In genomic region chr6:153131037-153131981, GRCh38 we compare ENCODE assay signal across 8 cellular contexts. TPM values are rescaled to one million over a fixed set of nuclear protein-coding genes. Genes with fewer than 3 reads are reported as not detected.
A peak's percentile ranks its signal among the peaks of the same experiment; 100 is the strongest.
DNase-seq lines count a peak whose midpoint lies in the region; ATAC-seq lines count a peak whose summit lies in the region.

TSS of gene RGS17 (minus strand) at chr6:153131282. CDS start at chr6:153044018, 87,264 bp downstream.

- H3K4me1 Mint-ChIP-seq in T-helper 17 cell = peaks cover 13% of the 10 kb centered on the region
- H3K4me1 Mint-ChIP-seq in dendritic cell treated with granulocyte-macrophage colony-stimulating factor and Interleukin-4, amounts not matched to agents 40 ng/mL and 50 ng/mL, for 4 days (ENCODE audit: low read depth) = peaks cover 26% of the 10 kb centered on the region

- intact Hi-C loops in dendritic cell treated with granulocyte-macrophage colony-stimulating factor and Interleukin-4, amounts not matched to agents 40 ng/mL and 50 ng/mL, for 4 days (cut with micrococcal nuclease) = no loop called here

- peak; percentile 73 for DNase-seq in EH (ENCODE audit: low read depth)
- DNase-seq in Jurkat, Clone E6-1 (ENCODE audit: low read depth, low spot score) = no peak
- DNase-seq in T-helper 17 cell = no peak
- DNase-seq in left kidney (ENCODE audit: low read depth, low spot score) = peak; percentile 93
- DNase-seq in stimulated activated CD4-positive, alpha-beta T cell treated with anti-CD3 and anti-CD28 coated beads, Interleukin-2, amount 100 ng/mL, for 24 hours = peak; percentile 25 to 38
- no peak for DNase-seq in activated CD4-positive, CD25-positive, alpha-beta regulatory T cell treated with anti-CD3 and anti-CD28 coated beads, Interleukin-2, amount 50 U/mL, for 72 hours

- H3K36me3 Mint-ChIP-seq in T-helper 17 cell (ENCODE audit: low read depth) = peaks cover 3% of the 10 kb centered on the region
- no peaks in the 10 kb centered on the region for H3K36me3 Mint-ChIP-seq in dendritic cell treated with granulocyte-macrophage colony-stimulating factor and Interleukin-4, amounts not matched to agents 40 ng/mL and 50 ng/mL, for 4 days (ENCODE audit: low read depth)

- peaks cover 41% of the 10 kb centered on the region for H3K27me3 Mint-ChIP-seq in T-helper 17 cell
- H3K27me3 Mint-ChIP-seq in dendritic cell treated with granulocyte-macrophage colony-stimulating factor and Interleukin-4, amounts not matched to agents 40 ng/mL and 50 ng/mL, for 4 days = peaks cover 63% of the 10 kb centered on the region

- no peaks in the 10 kb centered on the region for H3K9me3 Mint-ChIP-seq in dendritic cell treated with granulocyte-macrophage colony-stimulating factor and Interleukin-4, amounts not matched to agents 40 ng/mL and 50 ng/mL, for 4 days

- H3K4me3 ChIP-seq in Jurkat, Clone E6-1 (ENCODE audit: low read length) = peak within 1 kb of the TSS; percentile 49

- H3K27ac Mint-ChIP-seq in T-helper 17 cell = no peak within 1 kb of the TSS
- H3K27ac Mint-ChIP-seq in dendritic cell treated with granulocyte-macrophage colony-stimulating factor and Interleukin-4, amounts not matched to agents 40 ng/mL and 50 ng/mL, for 4 days = no peak within 1 kb of the TSS

- H3K9me3 ChIP-seq in T-helper 17 cell (ENCODE audit: control insufficient read depth, low read length, poor library complexity, severe bottlenecking) = no peaks in the 10 kb centered on the region

- ATAC-seq in GM21529 (IDR thresholded peaks at IDR 0.05; ENCODE audit: unreplicated experiment) (peak; percentile 54), T-helper 17 cell (peak; percentile 72)

- peak within 1 kb of the TSS; percentile 91 for H3K4me3 Mint-ChIP-seq in T-helper 17 cell
- peak within 1 kb of the TSS; percentile 85 for H3K4me3 Mint-ChIP-seq in dendritic cell treated with granulocyte-macrophage colony-stimulating factor and Interleukin-4, amounts not matched to agents 40 ng/mL and 50 ng/mL, for 4 days

RNA-seq across cellular contexts. Expression of gene RGS17, which starts in this region (rescaled TPM):
- polyA plus RNA-seq in Jurkat, Clone E6-1 (2012; ENCODE audit: insufficient read depth, insufficient read length) = 2.4 TPM
- not detected for total RNA-seq in T-helper 17 cell

Comparison
In these comparisons a context has a peak if more than half of its experiments do, and no peak if none do; other contexts are left out.
1. Peak in ATAC-seq in T-helper 17 cell; RNA of the gene not detected or under 1 TPM.
2. DNase-seq: peak in EH (single experiment), left kidney (single experiment) and stimulated activated CD4-positive, alpha-beta T cell treated with anti-CD3 and anti-CD28 coated beads, Interleukin-2, amount 100 ng/mL, for 24 hours (2 of 2); none in Jurkat, Clone E6-1 (single experiment), T-helper 17 cell (0 of 3) and activated CD4-positive, CD25-positive, alpha-beta regulatory T cell treated with anti-CD3 and anti-CD28 coated beads, Interleukin-2, amount 50 U/mL, for 72 hours (single experiment).